Comparison of ENCODE assay signal across 8 cellular contexts in the genomic region with DNA sequence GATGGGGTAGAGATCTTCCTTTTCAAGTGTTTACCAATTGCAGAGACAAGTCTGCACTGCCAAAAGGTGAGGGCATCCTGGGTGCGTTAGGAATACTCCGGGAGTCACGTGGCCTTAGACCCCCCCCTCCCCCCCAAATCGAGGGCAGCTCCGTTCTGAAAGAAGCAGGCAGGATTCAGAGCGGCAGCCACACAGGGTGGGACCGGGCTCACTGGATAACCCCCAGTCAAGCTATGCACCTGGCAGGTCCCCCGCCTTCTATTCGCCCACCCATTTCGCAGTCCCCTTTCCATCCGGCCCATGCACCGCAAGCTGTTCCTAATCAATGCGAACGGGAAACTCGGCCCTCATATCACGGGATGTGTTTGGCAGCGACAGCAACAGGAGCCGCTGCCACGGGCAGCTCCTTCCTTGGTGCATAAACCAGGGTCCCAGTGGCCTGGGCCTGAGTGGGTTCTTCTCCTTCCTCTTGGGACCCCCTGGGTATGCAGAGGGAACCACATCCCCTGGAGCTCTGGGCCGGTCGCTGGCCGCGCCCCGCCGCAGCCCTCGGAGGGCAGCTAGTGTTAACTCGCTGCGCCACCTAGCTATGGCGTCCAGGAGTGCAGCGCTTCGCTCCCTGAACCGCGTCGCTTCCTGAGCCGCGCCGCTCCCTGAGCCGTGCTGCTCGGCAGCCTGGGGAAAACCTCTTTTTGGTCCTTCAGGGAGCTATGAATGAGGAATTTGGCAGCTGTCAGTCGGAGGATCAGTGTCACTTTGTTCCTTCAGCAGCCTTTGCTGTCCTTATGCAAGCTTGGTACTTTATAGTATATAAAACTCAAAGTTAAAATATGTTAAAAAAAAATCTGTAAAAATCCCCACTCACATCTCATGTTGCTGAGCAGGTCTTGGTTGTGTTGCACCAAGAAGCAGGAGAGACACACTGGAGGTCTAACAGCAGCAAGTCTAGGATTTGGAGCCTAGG. TPM values are rescaled to one million over a fixed set of nuclear protein-coding genes. Genes with fewer than 3 reads are reported as not detected.
DNase-seq lines count a peak whose midpoint lies in the region; ATAC-seq and TF ChIP-seq lines count a peak whose summit lies in the region.

No MANE protein-coding gene starts in this region.

- H3K9me2 ChIP-seq in neural cell (ENCODE audit: insufficient read depth, low read length): no peaks in the 10 kb centered on the region

- peak overlapping the region; percentile 11 for H2AFZ ChIP-seq in neural cell (ENCODE audit: low read depth, low read length)

- DNase-seq in GM13977 (ENCODE audit: low spot score) (peak; percentile 93), M059J (ENCODE audit: low read depth) (peak; percentile 75), SJSA1 (ENCODE audit: low read depth in 1 of 2, low spot score in 2 of 2) (peak; percentile 75 to 83), foreskin fibroblast (peak; percentile 68 to 93)
- DNase-seq in activated naive CD4-positive, alpha-beta T cell (lab: John Stamatoyannopoulos, UW): peak; percentile 40 to 73 (median 56)
- DNase-seq in stimulated activated naive CD8-positive, alpha-beta T cell treated with anti-CD3 and anti-CD28 coated beads, Interleukin-15, Interleukin-2, amounts not matched to agents 100 U/mL and 50 U/mL, for 24 hours: peak; percentile 87

- H3K4me1 ChIP-seq in SJSA1 (replicated peaks): peaks cover 46% of the 10 kb centered on the region

- peak overlapping the region; percentile 82 for H3K4me2 ChIP-seq in neural cell (ENCODE audit: low read length)

- in situ Hi-C loops in GM13977 (cut with MboI; ENCODE audit: low pct_unique_long_range_greater_than_20kb, low sequenced_read_pairs, unreplicated experiment): no loop called here

- peak; percentile 87 for ATAC-seq in stimulated activated naive CD8-positive, alpha-beta T cell treated with anti-CD3 and anti-CD28 coated beads, Interleukin-15, Interleukin-2, amounts not matched to agents 100 U/mL and 50 U/mL, for 24 hours
- no peak for ATAC-seq in GM21367 (IDR thresholded peaks at IDR 0.05; ENCODE audit: unreplicated experiment)

- TF ChIP-seq CTCF in GM13977 (IDR thresholded peaks at IDR 0.05; ENCODE audit: extremely low read depth, insufficient read depth, missing control alignments): peak; percentile 100
- TF ChIP-seq CTCF in foreskin fibroblast (IDR thresholded peaks at IDR 0.05; ENCODE audit: low read depth, low read length): peak; percentile 95
- TF ChIP-seq CTCF in neural cell (IDR thresholded peaks at IDR 0.05; ENCODE audit: poor library complexity, severe bottlenecking): peak; percentile 98

- no peaks in the 10 kb centered on the region for H4K20me1 ChIP-seq in neural cell (ENCODE audit: insufficient read depth)

- no peaks in the 10 kb centered on the region for H3K79me2 ChIP-seq in neural cell (replicated peaks; ENCODE audit: insufficient read depth, low read length)

- peak; percentile 19 for TF ChIP-seq EP300 in neural cell (conservative IDR thresholded peaks at IDR 0.05; ENCODE audit: poor library complexity, severe bottlenecking)

- H3K9me3 ChIP-seq in SJSA1 (replicated peaks): no peaks in the 10 kb centered on the region
- no peaks in the 10 kb centered on the region for H3K9me3 ChIP-seq in neural cell (ENCODE audit: low read length)

- peak; percentile 90 for TF ChIP-seq RAD21 in neural cell (conservative IDR thresholded peaks at IDR 0.05)

- peak overlapping the region; percentile 39 for H3K9ac ChIP-seq in neural cell (ENCODE audit: low read length)

- H3F3A ChIP-seq in neural cell (ENCODE audit: insufficient read depth, low read length, poor library complexity, severe bottlenecking): no peaks in the 10 kb centered on the region

- H3K4me3 ChIP-seq in SJSA1: peak overlapping the region; percentile 21
- peak overlapping the region; percentile 32 to 35 for H3K4me3 ChIP-seq in foreskin fibroblast (ENCODE audit: low read depth in 1 of 2, low read length in 2 of 2)
- peak overlapping the region; percentile 69 for H3K4me3 ChIP-seq in neural cell (ENCODE audit: low read length)

- H3K27ac ChIP-seq in SJSA1: no peak overlapping the region
- H3K27ac ChIP-seq in neural cell (ENCODE audit: low read length): no peak overlapping the region

- H3K27me3 ChIP-seq in SJSA1 (replicated peaks) (no peaks in the 10 kb centered on the region), neural cell (ENCODE audit: insufficient read depth, low read depth, low read length) (peaks cover 76% of the 10 kb centered on the region)

- H3K36me3 ChIP-seq in SJSA1: peaks cover 6% of the 10 kb centered on the region; the same call in 1 of the 2 replicates
- no peaks in the 10 kb centered on the region for H3K36me3 ChIP-seq in neural cell (ENCODE audit: insufficient read depth, low read length)

TF ChIP-seq in neural cell, 6 proteins besides CTCF, POLR2A, EP300 and RAD21:
- TF ChIP-seq MXI1 (conservative IDR thresholded peaks at IDR 0.05; ENCODE audit: poor library complexity, severe bottlenecking) (peak; percentile 20), SMC3 (conservative IDR thresholded peaks at IDR 0.05; ENCODE audit: poor library complexity) (peak; percentile 90)
- TF ChIP-seq, protein P1, sequence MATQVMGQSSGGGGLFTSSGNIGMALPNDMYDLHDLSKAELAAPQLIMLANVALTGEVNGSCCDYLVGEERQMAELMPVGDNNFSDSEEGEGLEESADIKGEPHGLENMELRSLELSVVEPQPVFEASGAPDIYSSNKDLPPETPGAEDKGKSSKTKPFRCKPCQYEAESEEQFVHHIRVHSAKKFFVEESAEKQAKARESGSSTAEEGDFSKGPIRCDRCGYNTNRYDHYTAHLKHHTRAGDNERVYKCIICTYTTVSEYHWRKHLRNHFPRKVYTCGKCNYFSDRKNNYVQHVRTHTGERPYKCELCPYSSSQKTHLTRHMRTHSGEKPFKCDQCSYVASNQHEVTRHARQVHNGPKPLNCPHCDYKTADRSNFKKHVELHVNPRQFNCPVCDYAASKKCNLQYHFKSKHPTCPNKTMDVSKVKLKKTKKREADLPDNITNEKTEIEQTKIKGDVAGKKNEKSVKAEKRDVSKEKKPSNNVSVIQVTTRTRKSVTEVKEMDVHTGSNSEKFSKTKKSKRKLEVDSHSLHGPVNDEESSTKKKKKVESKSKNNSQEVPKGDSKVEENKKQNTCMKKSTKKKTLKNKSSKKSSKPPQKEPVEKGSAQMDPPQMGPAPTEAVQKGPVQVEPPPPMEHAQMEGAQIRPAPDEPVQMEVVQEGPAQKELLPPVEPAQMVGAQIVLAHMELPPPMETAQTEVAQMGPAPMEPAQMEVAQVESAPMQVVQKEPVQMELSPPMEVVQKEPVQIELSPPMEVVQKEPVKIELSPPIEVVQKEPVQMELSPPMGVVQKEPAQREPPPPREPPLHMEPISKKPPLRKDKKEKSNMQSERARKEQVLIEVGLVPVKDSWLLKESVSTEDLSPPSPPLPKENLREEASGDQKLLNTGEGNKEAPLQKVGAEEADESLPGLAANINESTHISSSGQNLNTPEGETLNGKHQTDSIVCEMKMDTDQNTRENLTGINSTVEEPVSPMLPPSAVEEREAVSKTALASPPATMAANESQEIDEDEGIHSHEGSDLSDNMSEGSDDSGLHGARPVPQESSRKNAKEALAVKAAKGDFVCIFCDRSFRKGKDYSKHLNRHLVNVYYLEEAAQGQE (IDR thresholded peaks at IDR 0.05; ENCODE audit: borderline replicate concordance): no peak

RNA-seq across cellular contexts. Expression of gene LYL1, which starts 41.4 kb away (rescaled TPM):
- total RNA-seq in M059J (2014; rRNA removed; shearing (Covaris generic)): not detected in 2 replicates
- total RNA-seq in SJSA1 (2014; rRNA removed; shearing (Covaris generic)): not detected in 2 replicates
- polyA plus RNA-seq in neural cell: not detected in 2 replicates
- not detected in 2 replicates for polyA minus RNA-seq in neural cell

RNA-seq across cellular contexts. Expression of gene TRMT1, which starts 55.3 kb away (rescaled TPM):
- total RNA-seq in M059J (2014; rRNA removed; shearing (Covaris generic)): 19.9 and 23.0 TPM in 2 replicates
- total RNA-seq in SJSA1 (2014; rRNA removed; shearing (Covaris generic)): 29.6 and 49.9 TPM in 2 replicates
- 80.3 and 94.4 TPM in 2 replicates for polyA plus RNA-seq in neural cell
- polyA minus RNA-seq in neural cell: 19.0 and 19.3 TPM in 2 replicates

RNA-seq across cellular contexts. Expression of gene NACC1, which starts 56.8 kb away (rescaled TPM):
- 48.1 and 126 TPM in 2 replicates for total RNA-seq in M059J (2014; rRNA removed; shearing (Covaris generic))
- 48.9 and 75.9 TPM in 2 replicates for total RNA-seq in SJSA1 (2014; rRNA removed; shearing (Covaris generic))
- 11.6 and 16.1 TPM in 2 replicates for polyA plus RNA-seq in neural cell
- polyA minus RNA-seq in neural cell: 13.9 and 16.6 TPM in 2 replicates
